ENCODE assay signal across 8 cellular contexts in the genomic region with DNA sequence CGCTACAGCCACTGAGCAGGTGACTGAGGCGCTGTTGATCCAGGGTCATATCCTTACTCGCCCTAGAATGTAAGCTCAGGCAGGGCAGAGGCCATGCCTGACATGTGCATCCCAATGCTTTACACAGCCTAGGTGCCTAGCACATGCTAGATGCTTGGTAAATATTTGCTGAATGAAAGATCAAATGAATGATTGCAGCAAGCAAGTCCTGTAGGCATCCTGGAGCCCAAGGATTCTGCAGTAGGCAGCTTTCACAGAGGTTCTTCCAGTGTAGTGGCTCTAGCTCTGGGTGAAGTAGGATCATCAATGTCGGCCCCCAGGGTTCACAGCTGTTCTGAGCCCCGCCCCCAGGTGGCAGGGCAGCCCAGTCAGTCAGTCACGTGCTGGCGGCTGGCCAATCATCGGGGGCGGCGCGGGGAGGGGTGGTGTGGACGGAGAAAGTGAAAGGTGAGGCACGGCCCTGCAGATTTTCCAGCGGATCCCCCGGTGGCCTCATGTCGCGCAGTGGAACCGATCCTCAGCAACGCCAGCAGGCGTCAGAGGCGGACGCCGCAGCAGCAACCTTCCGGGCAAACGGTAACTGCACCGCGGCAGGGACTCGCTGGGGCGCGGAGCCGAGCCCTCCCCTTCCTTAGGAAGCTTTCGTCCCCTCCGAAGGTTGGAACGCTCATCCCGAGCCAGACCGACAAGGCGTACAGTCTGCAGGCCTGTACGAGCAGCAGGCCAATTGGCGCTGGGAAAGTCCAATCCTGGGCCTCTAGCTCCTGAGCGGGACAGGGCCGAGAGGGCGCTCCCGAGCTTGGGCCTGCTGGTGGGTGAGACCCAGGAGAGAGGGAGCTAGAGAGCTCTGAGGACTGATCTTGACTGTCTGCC. TPM values are rescaled to one million over a fixed set of nuclear protein-coding genes. Genes with fewer than 3 reads are reported as not detected.
DNase-seq lines count a peak whose midpoint lies in the region; ATAC-seq, FAIRE-seq and TF ChIP-seq lines count a peak whose summit lies in the region.

A gene (plus strand): TSS at position 465 of the 873 bp plus-strand sequence. CDS start 30 bp downstream, at position 495.

- peak within 1 kb of the TSS; percentile 94 for H3K4me3 Mint-ChIP-seq in stimulated activated naive CD8-positive, alpha-beta T cell treated with anti-CD3 and anti-CD28 coated beads, Interleukin-15, amount 100 ng/mL, for 72 hours

- no peaks in the 10 kb centered on the region for H4K20me1 ChIP-seq in neural cell (ENCODE audit: insufficient read depth)

- H3K9ac ChIP-seq in ES-I3 (ENCODE audit: low read depth, low read length) (peak within 1 kb of the TSS; percentile 74), neural cell (ENCODE audit: low read length) (peak within 1 kb of the TSS; percentile 90)

- TF ChIP-seq RAD21 in neural cell (conservative IDR thresholded peaks at IDR 0.05), result peak; percentile 7

- peaks cover 22% of the 10 kb centered on the region for H3K4me1 ChIP-seq in ES-I3 (ENCODE audit: insufficient read depth, low read length)

- no peak for FAIRE-seq in H54 (lab: Jason Lieb, UNC)

- no peaks in the 10 kb centered on the region for H3K36me3 ChIP-seq in ES-I3 (ENCODE audit: insufficient read depth, low read length)
- H3K36me3 ChIP-seq in neural cell (ENCODE audit: insufficient read depth, low read length), result no peaks in the 10 kb centered on the region

- no peaks in the 10 kb centered on the region for H3K27me3 ChIP-seq in neural cell (ENCODE audit: insufficient read depth, low read depth, low read length)

- H3K9me3 ChIP-seq in ES-I3 (ENCODE audit: control insufficient read depth, insufficient read depth, low read length) (no peaks in the 10 kb centered on the region), neural cell (ENCODE audit: low read length) (no peaks in the 10 kb centered on the region)

- TF ChIP-seq EP300 in neural cell (conservative IDR thresholded peaks at IDR 0.05; ENCODE audit: poor library complexity, severe bottlenecking), result no peak

- H3K79me2 ChIP-seq in neural cell (replicated peaks; ENCODE audit: insufficient read depth, low read length), result no peaks in the 10 kb centered on the region

- no peaks in the 10 kb centered on the region for H3K27me3 Mint-ChIP-seq in stimulated activated naive CD8-positive, alpha-beta T cell treated with anti-CD3 and anti-CD28 coated beads, Interleukin-15, amount 100 ng/mL, for 72 hours

- peak within 1 kb of the TSS; percentile 95 for H3K4me2 ChIP-seq in neural cell (ENCODE audit: low read length)

- peak; percentile 77 for DNase-seq in H54 (ENCODE audit: insufficient read length, low spot score)
- DNase-seq in LoVo (ENCODE audit: low spot score), result peak; percentile 87
- DNase-seq in activated effector memory CD4-positive, alpha-beta T cell treated with anti-CD3 and anti-CD28 coated beads, Interleukin-2, amount 50 U/mL, for 16 hours, result peak; percentile 99
- DNase-seq in fibroblast of the aortic adventitia (ENCODE audit: low read depth), result peak; percentile 79
- DNase-seq in stimulated activated naive CD8-positive, alpha-beta T cell treated with anti-CD3 and anti-CD28 coated beads, Interleukin-15, amount 100 ng/mL, for 72 hours, result peak; percentile 94 to 97

- peak; percentile 59 for TF ChIP-seq CTCF in fibroblast of the aortic adventitia (IDR thresholded peaks at IDR 0.05; ENCODE audit: insufficient read depth, low read length)
- peak; percentile 75 for TF ChIP-seq CTCF in neural cell (IDR thresholded peaks at IDR 0.05; ENCODE audit: poor library complexity, severe bottlenecking)

- TF ChIP-seq POLR2A in H54 (IDR thresholded peaks at IDR 0.05; ENCODE audit: low read depth, low read length) (peak; percentile 67), Raji (IDR thresholded peaks at IDR 0.05; ENCODE audit: insufficient read depth, low read depth, low read length) (peak; percentile 95)

- peaks cover 38% of the 10 kb centered on the region for H3K4me1 Mint-ChIP-seq in stimulated activated naive CD8-positive, alpha-beta T cell treated with anti-CD3 and anti-CD28 coated beads, Interleukin-15, amount 100 ng/mL, for 72 hours

- H3K4me3 ChIP-seq in fibroblast of the aortic adventitia (ENCODE audit: low read depth, low read length), result peak within 1 kb of the TSS; percentile 82
- H3K4me3 ChIP-seq in neural cell (ENCODE audit: low read length), result peak within 1 kb of the TSS; percentile 84

- no peaks in the 10 kb centered on the region for H3K9me2 ChIP-seq in neural cell (ENCODE audit: insufficient read depth, low read length)

- no peaks in the 10 kb centered on the region for H3F3A ChIP-seq in neural cell (ENCODE audit: insufficient read depth, low read length, poor library complexity, severe bottlenecking)

- H3K9me3 Mint-ChIP-seq in stimulated activated naive CD8-positive, alpha-beta T cell treated with anti-CD3 and anti-CD28 coated beads, Interleukin-15, amount 100 ng/mL, for 72 hours, result no peaks in the 10 kb centered on the region

- H3K27ac ChIP-seq in neural cell (ENCODE audit: low read length), result peak within 1 kb of the TSS; percentile 89

- peak; percentile 88 for ATAC-seq in stimulated activated naive CD8-positive, alpha-beta T cell treated with anti-CD3 and anti-CD28 coated beads, Interleukin-15, amount 100 ng/mL, for 72 hours

- peak within 1 kb of the TSS; percentile 71 to 90 for H3K27ac Mint-ChIP-seq in stimulated activated naive CD8-positive, alpha-beta T cell treated with anti-CD3 and anti-CD28 coated beads, Interleukin-15, amount 100 ng/mL, for 72 hours

- H2AFZ ChIP-seq in neural cell (ENCODE audit: low read depth, low read length), result peak within 1 kb of the TSS; percentile 91

TF ChIP-seq in neural cell, 6 proteins besides CTCF, POLR2A, EP300 and RAD21:
- TF ChIP-seq, protein P1, sequence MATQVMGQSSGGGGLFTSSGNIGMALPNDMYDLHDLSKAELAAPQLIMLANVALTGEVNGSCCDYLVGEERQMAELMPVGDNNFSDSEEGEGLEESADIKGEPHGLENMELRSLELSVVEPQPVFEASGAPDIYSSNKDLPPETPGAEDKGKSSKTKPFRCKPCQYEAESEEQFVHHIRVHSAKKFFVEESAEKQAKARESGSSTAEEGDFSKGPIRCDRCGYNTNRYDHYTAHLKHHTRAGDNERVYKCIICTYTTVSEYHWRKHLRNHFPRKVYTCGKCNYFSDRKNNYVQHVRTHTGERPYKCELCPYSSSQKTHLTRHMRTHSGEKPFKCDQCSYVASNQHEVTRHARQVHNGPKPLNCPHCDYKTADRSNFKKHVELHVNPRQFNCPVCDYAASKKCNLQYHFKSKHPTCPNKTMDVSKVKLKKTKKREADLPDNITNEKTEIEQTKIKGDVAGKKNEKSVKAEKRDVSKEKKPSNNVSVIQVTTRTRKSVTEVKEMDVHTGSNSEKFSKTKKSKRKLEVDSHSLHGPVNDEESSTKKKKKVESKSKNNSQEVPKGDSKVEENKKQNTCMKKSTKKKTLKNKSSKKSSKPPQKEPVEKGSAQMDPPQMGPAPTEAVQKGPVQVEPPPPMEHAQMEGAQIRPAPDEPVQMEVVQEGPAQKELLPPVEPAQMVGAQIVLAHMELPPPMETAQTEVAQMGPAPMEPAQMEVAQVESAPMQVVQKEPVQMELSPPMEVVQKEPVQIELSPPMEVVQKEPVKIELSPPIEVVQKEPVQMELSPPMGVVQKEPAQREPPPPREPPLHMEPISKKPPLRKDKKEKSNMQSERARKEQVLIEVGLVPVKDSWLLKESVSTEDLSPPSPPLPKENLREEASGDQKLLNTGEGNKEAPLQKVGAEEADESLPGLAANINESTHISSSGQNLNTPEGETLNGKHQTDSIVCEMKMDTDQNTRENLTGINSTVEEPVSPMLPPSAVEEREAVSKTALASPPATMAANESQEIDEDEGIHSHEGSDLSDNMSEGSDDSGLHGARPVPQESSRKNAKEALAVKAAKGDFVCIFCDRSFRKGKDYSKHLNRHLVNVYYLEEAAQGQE (IDR thresholded peaks at IDR 0.05; ENCODE audit: borderline replicate concordance), result peak; percentile 79
- TF ChIP-seq POLR2AphosphoS5 (IDR thresholded peaks at IDR 0.05) (peak; percentile 89), EZH2 (IDR thresholded peaks at IDR 0.05; ENCODE audit: borderline replicate concordance, insufficient read depth, low read length, poor library complexity, severe bottlenecking) (no peak), TAF1 (IDR thresholded peaks at IDR 0.05; ENCODE audit: low read depth) (peak; percentile 81), SMC3 (conservative IDR thresholded peaks at IDR 0.05; ENCODE audit: poor library complexity) (peak; percentile 56), MXI1 (conservative IDR thresholded peaks at IDR 0.05; ENCODE audit: poor library complexity, severe bottlenecking) (peak; percentile 66)

RNA-seq across cellular contexts. Expression of the gene that starts here (rescaled TPM):
- total RNA-seq in fibroblast of the aortic adventitia (ENCODE audit: low replicate concordance), result 22.8 and 26.8 TPM in 2 replicates
- polyA plus RNA-seq in neural cell, result 116 and 182 TPM in 2 replicates
- polyA minus RNA-seq in neural cell, result 85.3 and 106 TPM in 2 replicates

Comparison
In these comparisons a context has a peak if more than half of its experiments do, and no peak if none do; other contexts are left out.
1. Peak in every context shown above with its lines: DNase-seq, ATAC-seq, H3K4me3 ChIP-seq and H3K27ac ChIP-seq.